8 cellular contexts compared by ENCODE assay signal in the genomic region with DNA sequence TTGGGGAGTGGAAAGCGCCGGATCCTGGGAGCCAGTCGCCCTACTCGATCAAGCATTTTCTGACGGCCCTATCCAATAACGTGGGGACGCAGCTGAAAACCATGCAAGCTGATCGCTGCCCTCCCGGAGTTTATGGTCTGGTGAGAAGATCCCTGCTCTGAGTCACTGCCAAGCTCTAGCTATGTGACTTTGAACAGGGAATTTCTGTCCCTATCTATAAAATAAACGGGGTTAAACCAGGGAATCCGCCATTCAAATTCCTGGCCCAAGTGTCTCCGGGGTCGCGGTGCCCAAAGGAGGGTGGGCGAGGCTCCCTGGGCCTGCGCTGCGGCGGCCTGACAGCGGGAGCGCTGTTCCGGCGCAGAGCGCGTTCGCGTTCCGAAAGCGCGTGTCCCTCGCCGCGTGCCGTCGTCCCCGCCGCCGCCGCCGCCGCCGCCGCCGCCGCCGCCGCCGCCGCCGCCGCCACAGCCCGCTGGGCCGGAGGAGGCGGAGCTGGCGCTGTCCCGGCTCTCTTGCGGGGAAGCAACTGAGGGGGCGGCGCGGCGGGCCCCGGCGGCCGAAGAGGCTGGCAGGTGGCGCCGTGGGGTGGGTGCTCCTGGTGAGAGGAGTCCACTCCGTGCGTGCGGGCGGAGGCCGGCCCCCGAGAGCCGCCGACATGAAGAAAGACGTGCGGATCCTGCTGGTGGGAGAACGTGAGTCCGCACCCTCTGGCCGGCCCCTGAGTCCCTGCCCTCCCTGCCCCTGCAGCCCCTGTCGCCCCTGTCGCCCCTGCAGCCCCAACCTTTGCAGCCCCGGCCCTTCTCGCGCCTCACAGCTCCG. TPM values are rescaled to one million over a fixed set of nuclear protein-coding genes. Genes with fewer than 3 reads are reported as not detected.
DNase-seq lines count a peak whose midpoint lies in the region; ATAC-seq lines count a peak whose summit lies in the region.

Gene RHOT1, plus strand, starts transcription at position 465 of the 819 bp plus-strand sequence. Its CDS starts 191 bp downstream, at position 656.

- in situ Hi-C loops in ACHN (cut with HindIII; ENCODE audit: low pct_ligation_motif_present, low pct_unique_long_range_greater_than_20kb, low sequenced_read_pairs) = loop anchor here (25.0 kb wide), 1 partner anchor 130 kb away; the partner anchor contains the start of gene LRRC37B

- peak within 1 kb of the TSS; percentile 92 for H3K27ac ChIP-seq in layer of hippocampus (ENCODE audit: low read depth, low read length)

- peak; percentile 49 for ATAC-seq in GM18858 (IDR thresholded peaks at IDR 0.05; ENCODE audit: unreplicated experiment)
- peak; percentile 59 for ATAC-seq in HG03103 (IDR thresholded peaks at IDR 0.05; ENCODE audit: low read depth, unreplicated experiment)
- peak; percentile 79 to 80 for ATAC-seq in activated CD4-positive, CD25-positive, alpha-beta regulatory T cell treated with anti-CD3 and anti-CD28 coated beads, Interleukin-2, amount 50 U/mL, for 24 hours

- H3K27me3 ChIP-seq in layer of hippocampus (ENCODE audit: control insufficient read depth, insufficient read depth, low read length) = no peaks in the 10 kb centered on the region

- DNase-seq in ACHN (peak; percentile 97), NCI-H2227 (lab: John Stamatoyannopoulos, UW; ENCODE audit: unreplicated experiment) (peak; percentile 81), cerebellum (ENCODE audit: low spot score) (peak; percentile 71)
- peak; percentile 65 to 68 for DNase-seq in stimulated activated CD4-positive, alpha-beta T cell treated with anti-CD3 and anti-CD28 coated beads, Interleukin-1b, Interleukin-23, amount 100 ng/mL, for 4 hours (ENCODE audit: low read depth in 2 of 2)

RNA-seq across cellular contexts. Expression of gene RHOT1, which starts in this region (rescaled TPM):
- 93.3 TPM for total RNA-seq in cerebellum

Comparison
In these comparisons a context has a peak if more than half of its experiments do, and no peak if none do; other contexts are left out.
1. Peak in every context shown above with its lines: DNase-seq, ATAC-seq and H3K27ac ChIP-seq.